Comparison of ENCODE assay signal across 8 cellular contexts in the genomic region with DNA sequence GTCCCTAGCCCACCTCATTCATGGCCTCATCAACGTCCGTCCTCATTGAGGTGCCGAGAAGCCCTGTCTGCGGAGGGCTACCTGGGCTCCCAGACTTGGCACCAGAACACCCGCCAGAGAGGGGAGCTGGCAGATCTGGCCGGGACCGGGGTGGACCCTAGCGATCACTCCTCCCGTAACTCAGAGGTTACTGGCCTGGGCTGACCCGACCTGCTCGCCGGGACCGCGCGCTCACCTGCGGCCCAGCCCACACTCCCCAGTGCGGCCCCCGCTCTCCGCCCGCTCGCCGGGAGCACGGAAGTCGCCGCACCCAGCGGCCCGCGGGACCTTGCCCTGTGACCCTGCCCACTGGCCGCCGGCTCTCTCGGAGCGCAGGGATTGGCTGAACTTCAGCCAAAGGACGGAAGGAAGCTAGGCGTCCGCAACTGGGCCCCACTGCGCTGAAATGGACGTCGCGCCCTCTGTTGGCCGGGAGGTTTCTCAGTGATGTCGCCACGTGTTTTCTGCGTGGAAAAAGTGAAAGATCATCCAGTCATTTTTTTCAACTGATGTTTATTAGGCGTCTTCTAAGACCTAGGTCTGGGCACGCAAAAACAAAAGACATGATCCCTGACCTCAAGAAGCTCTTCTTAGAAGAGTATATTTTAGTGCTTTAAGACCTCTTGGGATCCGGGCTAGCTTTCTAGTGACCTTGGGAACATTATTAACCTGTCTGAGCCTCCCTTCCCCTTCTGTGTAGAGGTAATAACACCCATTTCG. TPM values are rescaled to one million over a fixed set of nuclear protein-coding genes. Genes with fewer than 3 reads are reported as not detected.
DNase-seq lines count a peak whose midpoint lies in the region; ATAC-seq and TF ChIP-seq lines count a peak whose summit lies in the region.

Gene SMIM12, minus strand, starts transcription at position 308 of the 759 bp plus-strand sequence. CDS start 3,772 bp downstream, outside the sequence.

- H3K27ac ChIP-seq in DOHH2 (ENCODE audit: low read depth, low read length): no peak within 1 kb of the TSS
- H3K27ac ChIP-seq in naive thymus-derived CD4-positive, alpha-beta T cell (ENCODE audit: low read depth, low read length): peak within 1 kb of the TSS; percentile 93

- H3K27ac Mint-ChIP-seq in naive thymus-derived CD4-positive, alpha-beta T cell: peak within 1 kb of the TSS; percentile 90 to 99 (median 96)
- H3K27ac Mint-ChIP-seq in stimulated activated naive B cell treated with anti-CD40 and anti-IgM and Interleukin-4, amounts not matched to agents 10 μg/mL and 1 μg/mL and 100 μg/mL, for 72 hours: peak within 1 kb of the TSS; percentile 98

- TF ChIP-seq CTCF in DOHH2 (IDR thresholded peaks at IDR 0.05; ENCODE audit: low read depth, low read length, poor library complexity, severe bottlenecking): peak; percentile 91

- peaks cover 4% of the 10 kb centered on the region; the same call in 1 of the 2 replicates for H4K20me1 ChIP-seq in DOHH2 (ENCODE audit: control insufficient read depth, insufficient read depth, low read depth, low read length)

- peaks cover 0 to 5% (median 0%) of the 10 kb centered on the region in 5 donors for H3K36me3 Mint-ChIP-seq in naive thymus-derived CD4-positive, alpha-beta T cell
- peaks cover 9 to 13% of the 10 kb centered on the region in 2 donors for H3K36me3 Mint-ChIP-seq in stimulated activated naive B cell treated with anti-CD40 and anti-IgM and Interleukin-4, amounts not matched to agents 10 μg/mL and 1 μg/mL and 100 μg/mL, for 72 hours

- CTCF ChIA-PET in naive thymus-derived CD4-positive, alpha-beta T cell (lab: Charles Lee): interaction anchor here (0.6 to 1.4 kb wide), 3 partner anchors 18 to 324 kb away, joined by 3 to 4 read pairs (median 4); partner anchors contain the start of gene ZMYM6

- no peaks in the 10 kb centered on the region for H3K27me3 Mint-ChIP-seq in naive thymus-derived CD4-positive, alpha-beta T cell
- no peaks in the 10 kb centered on the region for H3K27me3 Mint-ChIP-seq in stimulated activated naive B cell treated with anti-CD40 and anti-IgM and Interleukin-4, amounts not matched to agents 10 μg/mL and 1 μg/mL and 100 μg/mL, for 72 hours

- DNase-seq in Kasumi-1 (lab: John Stamatoyannopoulos, UW) (peak; percentile 86 to 91), RPMI8226 (peak; percentile 98), fibroblast of gingiva (ENCODE audit: low read depth) (peak; percentile 96)
- DNase-seq in activated T-helper 1 cell treated with anti-CD3 and anti-CD28 coated beads, Interleukin-2, amount 50 U/mL, for 16 hours (ENCODE audit: low read depth in 1 of 2, low spot score in 1 of 2): peak; percentile 85 to 87
- DNase-seq in naive thymus-derived CD4-positive, alpha-beta T cell: peak; percentile 69 to 92 (median 75)
- peak; percentile 92 for DNase-seq in stimulated activated naive B cell treated with anti-CD40 and anti-IgM and Interleukin-4, amounts not matched to agents 10 μg/mL and 1 μg/mL and 100 μg/mL, for 72 hours

- peaks cover 22% of the 10 kb centered on the region for H3K36me3 ChIP-seq in DOHH2 (ENCODE audit: control insufficient read depth, low read length)
- H3K36me3 ChIP-seq in naive thymus-derived CD4-positive, alpha-beta T cell (ENCODE audit: control insufficient read depth in 2 of 3, insufficient read depth in 3 of 3, low read length in 3 of 3): peaks cover 0 to 18% (median 4%) of the 10 kb centered on the region in 3 experiments

- H3K4me1 Mint-ChIP-seq in naive thymus-derived CD4-positive, alpha-beta T cell: peaks cover 39 to 66% (median 63%) of the 10 kb centered on the region in 7 donors
- peaks cover 26 to 44% of the 10 kb centered on the region in 2 donors for H3K4me1 Mint-ChIP-seq in stimulated activated naive B cell treated with anti-CD40 and anti-IgM and Interleukin-4, amounts not matched to agents 10 μg/mL and 1 μg/mL and 100 μg/mL, for 72 hours

- peak within 1 kb of the TSS; percentile 79 for H3K4me2 ChIP-seq in DOHH2 (ENCODE audit: low read length)

- no peaks in the 10 kb centered on the region for H3F3A ChIP-seq in DOHH2 (ENCODE audit: control insufficient read depth, insufficient read depth)

- peak; percentile 91 for ATAC-seq in GM21825 (IDR thresholded peaks at IDR 0.05; ENCODE audit: unreplicated experiment)
- ATAC-seq in naive thymus-derived CD4-positive, alpha-beta T cell: peak; percentile 99
- ATAC-seq in stimulated activated naive B cell treated with anti-CD40 and anti-IgM and Interleukin-4, amounts not matched to agents 10 μg/mL and 1 μg/mL and 100 μg/mL, for 72 hours (replicated peaks): peak; percentile 97 to 99

- H3K9me3 Mint-ChIP-seq in naive thymus-derived CD4-positive, alpha-beta T cell: peaks cover 0 to 2% (median 0%) of the 10 kb centered on the region in 11 donors
- H3K9me3 Mint-ChIP-seq in stimulated activated naive B cell treated with anti-CD40 and anti-IgM and Interleukin-4, amounts not matched to agents 10 μg/mL and 1 μg/mL and 100 μg/mL, for 72 hours: no peaks in the 10 kb centered on the region

- POLR2A ChIA-PET in naive thymus-derived CD4-positive, alpha-beta T cell (lab: Charles Lee): interaction anchor here (0.6 to 1.5 kb wide), 9 partner anchors 8 to 689 kb away, joined by 3 to 6 read pairs (median 4); partner anchors contain the start of genes TMEM35B and ZMYM6

- intact Hi-C loops in naive thymus-derived CD4-positive, alpha-beta T cell (cut with micrococcal nuclease): loop anchor here (2.0 to 10.0 kb wide), 6 partner anchors 173 to 785 kb away; partner anchors contain the start of genes SFPQ (in 2 of the 2), KIAA0319L (in 1 of the 2), NCDN (in 1 of the 2) and PSMB2 (in 1 of the 2)

- H3K4me3 ChIP-seq in DOHH2 (ENCODE audit: low read length): peak within 1 kb of the TSS; percentile 95
- H3K4me3 ChIP-seq in naive thymus-derived CD4-positive, alpha-beta T cell (ENCODE audit: low read length): peak within 1 kb of the TSS; percentile 72

- peaks cover 24% of the 10 kb centered on the region for H3K4me1 ChIP-seq in DOHH2 (ENCODE audit: control insufficient read depth, low read length)
- H3K4me1 ChIP-seq in naive thymus-derived CD4-positive, alpha-beta T cell (ENCODE audit: control insufficient read depth in 2 of 2, insufficient read depth in 2 of 2, low read length in 2 of 2): peaks cover 38 to 43% of the 10 kb centered on the region in 2 donors

- no peaks in the 10 kb centered on the region for H3K9me2 ChIP-seq in DOHH2 (replicated peaks; ENCODE audit: control insufficient read depth, low read length)

- H3K4me3 Mint-ChIP-seq in naive thymus-derived CD4-positive, alpha-beta T cell: peak within 1 kb of the TSS; percentile 85 to 100 (median 95)
- peak within 1 kb of the TSS; percentile 91 to 99 for H3K4me3 Mint-ChIP-seq in stimulated activated naive B cell treated with anti-CD40 and anti-IgM and Interleukin-4, amounts not matched to agents 10 μg/mL and 1 μg/mL and 100 μg/mL, for 72 hours

- H3K9me3 ChIP-seq in DOHH2 (ENCODE audit: control insufficient read depth, insufficient read depth, low read length): no peaks in the 10 kb centered on the region
- H3K9me3 ChIP-seq in naive thymus-derived CD4-positive, alpha-beta T cell (ENCODE audit: control insufficient read depth in 2 of 3, low read length in 3 of 3): no peaks in the 10 kb centered on the region

- peaks cover 47% of the 10 kb centered on the region for H3K79me2 ChIP-seq in DOHH2 (ENCODE audit: control insufficient read depth, low read length)

- H3K27me3 ChIP-seq in DOHH2 (ENCODE audit: control insufficient read depth, low read length): no peaks in the 10 kb centered on the region
- H3K27me3 ChIP-seq in naive thymus-derived CD4-positive, alpha-beta T cell (ENCODE audit: control insufficient read depth in 2 of 2, insufficient read depth in 2 of 2, low read length in 2 of 2): no peaks in the 10 kb centered on the region

RNA-seq across cellular contexts. Expression of gene SMIM12, which starts in this region (rescaled TPM):
- 10 to 100 TPM; 29.1 to 46.4 (median 38.2) TPM for total RNA-seq in naive thymus-derived CD4-positive, alpha-beta T cell
- polyA plus RNA-seq in naive thymus-derived CD4-positive, alpha-beta T cell: 10 to 100 TPM; 60.9 to 74.3 TPM
